26 cellular contexts compared by ENCODE assay signal in the genomic region with DNA sequence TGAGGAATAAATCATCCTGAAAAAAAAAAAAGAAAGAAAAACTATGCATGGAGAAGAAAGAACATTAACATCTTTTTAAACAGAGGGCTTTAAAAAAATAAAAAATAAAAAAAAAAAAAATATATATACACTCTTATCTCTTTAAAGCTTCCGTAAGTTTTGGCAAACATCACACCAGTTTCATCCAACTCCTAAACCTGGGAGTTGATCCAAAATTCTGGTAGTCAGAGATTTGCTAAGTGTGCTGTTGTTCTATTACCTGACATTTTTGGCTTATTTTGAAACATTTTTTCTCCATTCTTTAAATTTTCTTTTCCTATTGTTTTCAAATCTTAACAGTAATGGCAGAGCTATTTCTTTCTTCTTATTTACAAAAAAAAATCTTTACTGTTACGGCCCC.
"Had no signal": no experiment of that assay in that cellular context is flagged by ENCODE, and none has a peak within 500 bp of the region (broad histone marks: within the 10 kb centered on the region; RNA-seq: fewer than 3 reads in every experiment).

No MANE protein-coding gene starts in this region.

- ATAC-seq: esophagus mucosa; gastrocnemius medialis; natural killer cell; psoas muscle; right cardiac atrium; stimulated activated naive CD8-positive, alpha-beta T cell treated with anti-CD3 and anti-CD28 coated beads, Interleukin-15, amount 100 ng/mL, for 72 hours had no signal

- H3K27me3 ChIP-seq: dorsolateral prefrontal cortex, gastrocnemius medialis, ovary, thyroid gland had no signal

- H3K27ac Mint-ChIP-seq: memory B cell; natural killer cell; stimulated activated naive CD8-positive, alpha-beta T cell treated with anti-CD3 and anti-CD28 coated beads, Interleukin-15, amount 100 ng/mL, for 72 hours had no signal

- H3K36me3 Mint-ChIP-seq: memory B cell had no signal

- H3K9me3 ChIP-seq: gastrocnemius medialis, ovary, thyroid gland had no signal

- FAIRE-seq: keratinocyte had no signal

- H3K4me3 ChIP-seq: dorsolateral prefrontal cortex, gastrocnemius medialis, lung, ovary, psoas muscle, skin epidermis, thyroid gland had no signal

- H3K4me1 ChIP-seq: gastrocnemius medialis, psoas muscle, thyroid gland had no signal

- H3K4me3 Mint-ChIP-seq: memory B cell; natural killer cell; stimulated activated naive CD8-positive, alpha-beta T cell treated with anti-CD3 and anti-CD28 coated beads, Interleukin-15, amount 100 ng/mL, for 72 hours had no signal

- DNase-seq: cortex of kidney; dorsolateral prefrontal cortex; effector CD4-positive, alpha-beta T cell; foreskin fibroblast; gastrocnemius medialis; head of caudate nucleus; natural killer cell; occipital lobe; ovary; posterior cingulate gyrus; psoas muscle; right cardiac atrium; stimulated activated CD4-positive, alpha-beta T cell treated with anti-CD3 and anti-CD28 coated beads, Interleukin-12 subunit alpha, Interleukin-12 subunit beta, amount 100 ng/mL, for 4 hours; stimulated activated CD4-positive, alpha-beta T cell treated with anti-CD3 and anti-CD28 coated beads, Interleukin-1b, Interleukin-23, amount 100 ng/mL, for 48 hours; stimulated activated CD4-positive, alpha-beta T cell treated with anti-CD3 and anti-CD28 coated beads, Interleukin-4, amount 100 ng/mL, for 1 hour; stimulated activated CD8-positive, alpha-beta memory T cell treated with anti-CD3 and anti-CD28 coated beads, Interleukin-4, amount 100 ng/mL, for 48 hours; stimulated activated naive CD4-positive, alpha-beta T cell; stimulated activated naive CD8-positive, alpha-beta T cell treated with anti-CD3 and anti-CD28 coated beads, Interleukin-15, amount 100 ng/mL, for 72 hours; thyroid gland; trophoblast cell had no signal

- H3K27me3 Mint-ChIP-seq: memory B cell; stimulated activated naive CD8-positive, alpha-beta T cell treated with anti-CD3 and anti-CD28 coated beads, Interleukin-15, amount 100 ng/mL, for 72 hours had no signal

- H3K36me3 ChIP-seq: gastrocnemius medialis, ovary, thyroid gland had no signal

- H3K4me1 Mint-ChIP-seq: memory B cell; natural killer cell; stimulated activated naive CD8-positive, alpha-beta T cell treated with anti-CD3 and anti-CD28 coated beads, Interleukin-15, amount 100 ng/mL, for 72 hours had no signal

- H3K27ac ChIP-seq: dorsolateral prefrontal cortex, epithelial cell of prostate, gastrocnemius medialis, ovary, psoas muscle, skin epidermis, thyroid gland had no signal
